ENCODE assay signal across 19 cellular contexts in genomic region chr1:90963651-90964050, GRCh38.
"Had no signal": no experiment of that assay in that cellular context is flagged by ENCODE, and none has a peak within 500 bp of the region (broad histone marks: within the 10 kb centered on the region; RNA-seq: fewer than 3 reads in every experiment).

No MANE protein-coding gene starts in this region.

- DNase-seq: activated CD4-positive, alpha-beta memory T cell treated with anti-CD3 and anti-CD28 coated beads for 36 hours; activated CD4-positive, alpha-beta T cell treated with anti-CD3 and anti-CD28 coated beads for 1 hour; activated CD8-positive, alpha-beta memory T cell treated with anti-CD3 and anti-CD28 coated beads, Interleukin-2, amount 10 ng/mL, durations not matched to agents 7 days and 5 days; activated effector memory CD4-positive, alpha-beta T cell treated with Interleukin-2 at 50 U/mL for 16 hours; activated naive CD4-positive, alpha-beta T cell treated with anti-CD3 and anti-CD28 coated beads, Interleukin-2, amount 50 U/mL, for 16 hours; activated T-cell treated with anti-CD3 and anti-CD28 coated beads, Interleukin-2, amount 50 U/mL, for 4 hours; body of pancreas; effector memory CD4-positive, alpha-beta T cell; heart right ventricle; ovary; sigmoid colon; stimulated activated CD4-positive, alpha-beta T cell treated with anti-CD3 and anti-CD28 coated beads, Interleukin-12 subunit alpha, Interleukin-12 subunit beta, amount 100 ng/mL, for 4 hours; stimulated activated CD4-positive, alpha-beta T cell treated with anti-CD3 and anti-CD28 coated beads, Interleukin-2, amount 100 ng/mL, for 24 hours; thyroid gland had no signal

- H3K4me1 ChIP-seq: body of pancreas, neural progenitor cell, thyroid gland had no signal

- H3K27me3 ChIP-seq: body of pancreas, heart right ventricle, neural progenitor cell, ovary, sigmoid colon, thyroid gland had no signal

- H3K4me3 ChIP-seq: body of pancreas, heart right ventricle, lung, neural progenitor cell, ovary, sigmoid colon, thyroid gland had no signal

- H3K36me3 ChIP-seq: heart right ventricle, ovary, sigmoid colon, thyroid gland had no signal

- H3K4me2 ChIP-seq: neural progenitor cell had no signal

- H2AFZ ChIP-seq: neural progenitor cell had no signal

- H3K9ac ChIP-seq: neural progenitor cell had no signal

- H3K27ac ChIP-seq: body of pancreas, epithelial cell of prostate, heart right ventricle, neural progenitor cell, ovary, sigmoid colon, thyroid gland, VCaP had no signal

- H3K9me3 ChIP-seq: body of pancreas, ovary, sigmoid colon, thyroid gland had no signal

- ATAC-seq: activated CD8-positive, alpha-beta memory T cell treated with anti-CD3 and anti-CD28 coated beads, Interleukin-2, amount 10 ng/mL, durations not matched to agents 7 days and 5 days; activated T-cell treated with anti-CD3 and anti-CD28 coated beads, Interleukin-2, amount 50 U/mL, for 4 hours; body of pancreas; stimulated activated memory B cell treated with anti-CD40 and anti-IgM and Interleukin-4, amounts not matched to agents 10 μg/mL and 1 μg/mL and 100 μg/mL, for 72 hours had no signal
